In the genomic region with DNA sequence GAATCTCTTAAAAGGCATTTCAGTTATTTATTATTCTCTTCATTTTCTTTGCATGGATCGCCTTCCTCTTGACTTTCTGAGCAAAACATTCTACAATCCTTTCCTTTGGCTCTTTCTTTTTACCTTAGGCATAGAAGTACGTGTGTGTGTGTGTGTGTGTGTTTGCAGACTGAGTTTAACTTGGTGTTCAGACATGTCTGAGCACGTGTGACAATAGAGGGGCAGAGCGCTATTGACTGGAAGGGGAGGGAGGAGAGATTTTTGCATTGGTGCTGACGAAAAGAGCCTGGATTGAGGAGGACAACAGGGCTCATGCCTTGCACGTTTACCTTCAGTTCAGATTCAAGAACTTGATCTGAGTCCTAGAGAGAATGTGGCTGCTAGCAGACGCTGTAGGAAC, we compare ENCODE assay signal across 33 cellular contexts.
"Had no signal": no experiment of that assay in that cellular context is flagged by ENCODE, and none has a peak within 500 bp of the region (broad histone marks: within the 10 kb centered on the region; RNA-seq: fewer than 3 reads in every experiment).

No MANE protein-coding gene starts in this region.

- H3K9me3 Mint-ChIP-seq: activated B cell treated with CpG ODN at 0.5 μM for 24 hours; activated CD4-positive, alpha-beta memory T cell treated with anti-CD3 and anti-CD28 coated beads for 36 hours; activated naive CD4-positive, alpha-beta T cell treated with anti-CD3 and anti-CD28 coated beads, Interleukin-2, amount 10 ng/mL, durations not matched to agents 7 days and 5 days; activated naive CD8-positive, alpha-beta T cell treated with anti-CD3 and anti-CD28 coated beads, Interleukin-2, amount 50 U/mL, for 24 hours; brain; central memory CD8-positive, alpha-beta T cell had no signal

- ATAC-seq: activated naive CD8-positive, alpha-beta T cell treated with anti-CD3 and anti-CD28 coated beads, Interleukin-2, amount 50 U/mL, for 24 hours; K562; Panc1; Right ventricle myocardium inferior; SK-N-SH treated with all-trans-retinoic acid at 6 μM for 48 hours had no signal

- H3K27ac Mint-ChIP-seq: activated B cell treated with CpG ODN at 0.5 μM for 24 hours; activated CD4-positive, alpha-beta memory T cell treated with anti-CD3 and anti-CD28 coated beads for 36 hours; activated naive CD4-positive, alpha-beta T cell treated with anti-CD3 and anti-CD28 coated beads, Interleukin-2, amount 10 ng/mL, durations not matched to agents 7 days and 5 days; activated naive CD8-positive, alpha-beta T cell; activated naive CD8-positive, alpha-beta T cell treated with anti-CD3 and anti-CD28 coated beads, Interleukin-2, amount 50 U/mL, for 24 hours; brain had no signal

- H3K27me3 ChIP-seq: cardiac muscle cell had no signal

- FAIRE-seq: K562 had no signal

- H3K4me3 ChIP-seq: cardiac muscle cell, K562 had no signal

- DNase-seq: activated B cell treated with CpG ODN at 0.5 μM for 24 hours; activated CD4-positive, alpha-beta memory T cell treated with anti-CD3 and anti-CD28 coated beads for 36 hours; activated CD4-positive, alpha-beta T cell treated with anti-CD3 and anti-CD28 coated beads for 4 hours; activated CD4-positive, alpha-beta T cell treated with anti-CD3 and anti-CD28 coated beads, Interleukin-2, amount 50 U/mL, for 1 hour; activated CD4-positive, CD25-positive, alpha-beta regulatory T cell treated with anti-CD3 and anti-CD28 coated beads, Interleukin-2, amount 50 U/mL, for 72 hours; activated CD8-positive, alpha-beta memory T cell treated with anti-CD3 and anti-CD28 coated beads, Interleukin-2, amount 50 U/mL, for 4 hours; activated effector memory CD4-positive, alpha-beta T cell treated with Interleukin-2 at 50 U/mL for 16 hours; activated naive CD4-positive, alpha-beta T cell treated with anti-CD3 and anti-CD28 coated beads, Interleukin-2, amount 10 ng/mL, durations not matched to agents 7 days and 5 days; activated naive CD8-positive, alpha-beta T cell treated with anti-CD3 and anti-CD28 coated beads, Interleukin-2, amount 50 U/mL, for 24 hours; activated T-cell treated with anti-CD3 and anti-CD28 coated beads for 4 hours; activated T-cell treated with anti-CD3 and anti-CD28 coated beads, Interleukin-2, amount 50 U/mL, for 48 hours; anterior cingulate cortex; NCI-H1105; NCI-H1417 treated with DMSO at 0.1 percent for 48 hours; NCI-H187 treated with DMSO at 0.1 percent for 48 hours; NCI-H2081; NCI-H2227 treated with DMSO at 0.1 percent for 48 hours; NCI-H446; NCI-H510A treated with DMSO at 0.1 percent for 48 hours; NCI-H526 treated with DMSO at 0.1 percent for 48 hours; SIG-M5; T-helper 1 cell; T-helper 2 cell; T-helper 9 cell had no signal

- H3K36me3 Mint-ChIP-seq: activated CD4-positive, alpha-beta memory T cell treated with anti-CD3 and anti-CD28 coated beads for 36 hours; activated naive CD4-positive, alpha-beta T cell treated with anti-CD3 and anti-CD28 coated beads, Interleukin-2, amount 10 ng/mL, durations not matched to agents 7 days and 5 days; activated naive CD8-positive, alpha-beta T cell; brain had no signal

- H3K27ac ChIP-seq: cardiac muscle cell, VCaP had no signal

- H3K36me3 ChIP-seq: cardiac muscle cell had no signal

- H3K4me3 Mint-ChIP-seq: activated B cell treated with CpG ODN at 0.5 μM for 24 hours; activated CD4-positive, alpha-beta memory T cell treated with anti-CD3 and anti-CD28 coated beads for 36 hours; activated naive CD4-positive, alpha-beta T cell treated with anti-CD3 and anti-CD28 coated beads, Interleukin-2, amount 10 ng/mL, durations not matched to agents 7 days and 5 days; activated naive CD8-positive, alpha-beta T cell; activated naive CD8-positive, alpha-beta T cell treated with anti-CD3 and anti-CD28 coated beads, Interleukin-2, amount 50 U/mL, for 24 hours; brain; central memory CD8-positive, alpha-beta T cell had no signal

- H3K4me1 Mint-ChIP-seq: activated B cell treated with CpG ODN at 0.5 μM for 24 hours; activated naive CD4-positive, alpha-beta T cell treated with anti-CD3 and anti-CD28 coated beads, Interleukin-2, amount 10 ng/mL, durations not matched to agents 7 days and 5 days; activated naive CD8-positive, alpha-beta T cell treated with anti-CD3 and anti-CD28 coated beads, Interleukin-2, amount 50 U/mL, for 24 hours; brain; central memory CD8-positive, alpha-beta T cell had no signal
